10 cellular contexts compared by ENCODE assay signal in genomic region chr17:57927048-57927723, GRCh38. TPM values are rescaled to one million over a fixed set of nuclear protein-coding genes. Genes with fewer than 3 reads are reported as not detected.
DNase-seq lines count a peak whose midpoint lies in the region; ATAC-seq and TF ChIP-seq lines count a peak whose summit lies in the region.
"Had no signal": no experiment of that assay in that cellular context is flagged by ENCODE, and none has a peak within 500 bp of the region (broad histone marks: within the 10 kb centered on the region; RNA-seq: fewer than 3 reads in every experiment).

No MANE protein-coding gene starts in this region.

- H4K20me1 ChIP-seq in mammary epithelial cell (ENCODE audit: insufficient read depth, low read length) = no peaks in the 10 kb centered on the region

- DNase-seq in A673 (ENCODE audit: low spot score) = peak; percentile 73
- peak; percentile 85 for DNase-seq in NCI-H2029 (lab: John Stamatoyannopoulos, UW)
- DNase-seq in mammary epithelial cell = peak; percentile 59
- no peak for DNase-seq in lower lobe of right lung
- no peak for DNase-seq in ovary
- no peak for DNase-seq in activated effector memory CD4-positive, alpha-beta T cell treated with Interleukin-2 at 50 U/mL for 16 hours
- no peak for DNase-seq in stimulated activated CD4-positive, alpha-beta T cell treated with anti-CD3 and anti-CD28 coated beads, Interleukin-12 subunit alpha, Interleukin-12 subunit beta, amount 100 ng/mL, for 4 hours
- DNase-seq: DND-41 had no signal

- no peaks in the 10 kb centered on the region for H3K36me3 ChIP-seq in A673 (ENCODE audit: insufficient read depth, low read length, poor library complexity, severe bottlenecking)
- no peaks in the 10 kb centered on the region for H3K36me3 ChIP-seq in mammary epithelial cell (ENCODE audit: insufficient read depth, low read length)
- H3K36me3 ChIP-seq in lower lobe of right lung = no peaks in the 10 kb centered on the region
- H3K36me3 ChIP-seq in ovary = no peaks in the 10 kb centered on the region

- TF ChIP-seq POLR2A in ovary (IDR thresholded peaks at IDR 0.05) = no peak

- H3K9me3 ChIP-seq in A673 (ENCODE audit: low read depth, low read length, poor library complexity, severe bottlenecking) = no peaks in the 10 kb centered on the region
- no peaks in the 10 kb centered on the region for H3K9me3 ChIP-seq in mammary epithelial cell (replicated peaks; ENCODE audit: insufficient read depth, low read length)
- H3K9me3 ChIP-seq in lower lobe of right lung = no peaks in the 10 kb centered on the region
- H3K9me3 ChIP-seq in ovary = no peaks in the 10 kb centered on the region

- no peaks in the 10 kb centered on the region for H3K27me3 ChIP-seq in A673 (replicated peaks; ENCODE audit: insufficient read depth, low read depth, low read length, poor library complexity)
- H3K27me3 ChIP-seq in mammary epithelial cell (ENCODE audit: insufficient read depth, low read length) = no peaks in the 10 kb centered on the region
- H3K27me3 ChIP-seq in lower lobe of right lung (ENCODE audit: low read depth) = no peaks in the 10 kb centered on the region
- no peaks in the 10 kb centered on the region for H3K27me3 ChIP-seq in ovary

- no peak for TF ChIP-seq EP300 in ovary (IDR thresholded peaks at IDR 0.05)

- ATAC-seq in lower lobe of right lung = peak; percentile 45 to 62
- no peak for ATAC-seq in HG02840 (IDR thresholded peaks at IDR 0.05; ENCODE audit: low FRiP score, unreplicated experiment)

- no peak overlapping the region for H3K27ac ChIP-seq in A673 (ENCODE audit: low read depth, low read length, poor library complexity, severe bottlenecking)
- no peak overlapping the region for H3K27ac ChIP-seq in mammary epithelial cell (ENCODE audit: insufficient read depth, low read depth, low read length)
- no peak overlapping the region for H3K27ac ChIP-seq in lower lobe of right lung
- no peak overlapping the region for H3K27ac ChIP-seq in ovary
- H3K27ac ChIP-seq: KMS-11 had no signal

- in situ Hi-C loops in mammary epithelial cell (cut with MboI; ENCODE audit: low sequenced_read_pairs in 2 of 2) = no loop called here

- intact Hi-C loops in A673 (cut with micrococcal nuclease; ENCODE audit: unreplicated experiment) (no loop called here), mammary epithelial cell (cut with micrococcal nuclease) (no loop called here), lower lobe of right lung (cut with DNase I) (no loop called here), ovary (cut with DNase I) (no loop called here)

- no peak overlapping the region for H3K4me2 ChIP-seq in mammary epithelial cell (ENCODE audit: insufficient read depth, low read depth, low read length)
- H3K4me2 ChIP-seq: KMS-11 had no signal

- H3K4me3 ChIP-seq in A673 (ENCODE audit: low read depth, low read length, poor library complexity, severe bottlenecking) (no peak overlapping the region), mammary epithelial cell (replicated peaks in 1 of 3; ENCODE audit: insufficient read depth in 1 of 3, low read depth in 2 of 3, low read length in 3 of 3) (no peak overlapping the region), lower lobe of right lung (no peak overlapping the region), ovary (no peak overlapping the region)

- H3K9ac ChIP-seq in mammary epithelial cell (ENCODE audit: insufficient read depth, low read length) = no peak overlapping the region
- H3K9ac ChIP-seq: KMS-11 had no signal

- H3K4me1 ChIP-seq in A673 (ENCODE audit: insufficient read depth, low read length, poor library complexity, severe bottlenecking) = peaks cover 48% of the 10 kb centered on the region
- peaks cover 7% of the 10 kb centered on the region for H3K4me1 ChIP-seq in mammary epithelial cell (ENCODE audit: insufficient read depth, low read length)
- H3K4me1 ChIP-seq in lower lobe of right lung = peaks cover 57% of the 10 kb centered on the region
- H3K4me1 ChIP-seq in ovary (ENCODE audit: insufficient read depth) = no peaks in the 10 kb centered on the region

- CTCF ChIA-PET in A673 (lab: Charles Lee) (interaction anchor here (0.7 kb wide), 1 partner anchor 33 kb away, joined by 5 read pairs; no protein-coding TSS in a partner anchor), mammary epithelial cell (lab: Charles Lee; ENCODE audit: low non-redundant PET) (no interaction called here)

- TF ChIP-seq CTCF in A673 (conservative IDR thresholded peaks at IDR 0.05; ENCODE audit: low read depth, low read length) (no peak), mammary epithelial cell (conservative IDR thresholded peaks at IDR 0.05 in 1 of 2, IDR thresholded peaks at IDR 0.05 in 1 of 2; ENCODE audit: extremely low read depth in 1 of 2, insufficient read depth in 1 of 2, low read depth in 1 of 2, low read length in 2 of 2) (no peak), lower lobe of right lung (IDR thresholded peaks at IDR 0.05) (no peak), ovary (IDR thresholded peaks at IDR 0.05) (no peak)

- POLR2A ChIA-PET in A673 (lab: Charles Lee; ENCODE audit: low non-redundant PET) = interaction anchor here (0.6 kb wide), 1 partner anchor 60 kb away, joined by 6 read pairs; no protein-coding TSS in a partner anchor

- BruUV-seq in A673 (replicated peaks; lab: Mats Ljungman, UMichigan) (no TSS peak), mammary epithelial cell (replicated peaks; lab: Mats Ljungman, UMichigan) (no TSS peak)

- 58% methylated on average over 4 of the region's 5 CpGs for WGBS in mammary epithelial cell (ENCODE audit: low coverage, missing lambda C conversion rate)
- 54 to 58% (median 56%) methylated on average over 5 of the region's 5 CpGs for WGBS in ovary, 3 donors

- dilution Hi-C loops in mammary epithelial cell (cut with HindIII; ENCODE audit: low sequenced_read_pairs) = loop anchor here (5.0 kb wide), 1 partner anchor 55 kb away; no protein-coding TSS in a partner anchor

- no peak overlapping the region for H2AFZ ChIP-seq in mammary epithelial cell (ENCODE audit: low read depth, low read length)

- H3K79me2 ChIP-seq in mammary epithelial cell (ENCODE audit: insufficient read depth, low read length) = no peaks in the 10 kb centered on the region

RNA-seq across cellular contexts. Expression of gene CUEDC1, which starts 28.0 kb away (rescaled TPM):
- total RNA-seq in A673 (2021) = 53.5 and 55.6 TPM in 2 replicates
- 10 to 100 TPM in 1 of 2 donors, 1 to 10 TPM in 1; 1.8 to 14.4 TPM for total RNA-seq in mammary epithelial cell
- polyA plus RNA-seq in mammary epithelial cell = 9.2 TPM
- 22.4 TPM for polyA minus RNA-seq in mammary epithelial cell
- 42.8 TPM for total RNA-seq in lower lobe of right lung
- total RNA-seq in ovary = 10 to 100 TPM in 6 of 7 donors, 1 to 10 TPM in 1; 6.7 to 30.2 (median 22.9) TPM
- 10 to 100 TPM; 14.2 to 18.6 TPM for polyA plus RNA-seq in ovary

Comparison
In these comparisons a context has a peak if more than half of its experiments do, and no peak if none do; other contexts are left out.
1. DNase-seq: peak in A673 (single experiment), NCI-H2029 (single experiment) and mammary epithelial cell (single experiment); none in lower lobe of right lung (single experiment), ovary (0 of 5), activated effector memory CD4-positive, alpha-beta T cell treated with Interleukin-2 at 50 U/mL for 16 hours (single experiment) and stimulated activated CD4-positive, alpha-beta T cell treated with anti-CD3 and anti-CD28 coated beads, Interleukin-12 subunit alpha, Interleukin-12 subunit beta, amount 100 ng/mL, for 4 hours (single experiment).